In genomic region chr9:89340332-89340731, GRCh38 we compare ENCODE assay signal across 19 cellular contexts. TPM values are rescaled to one million over a fixed set of nuclear protein-coding genes. Genes with fewer than 3 reads are reported as not detected.
DNase-seq lines count a peak whose midpoint lies in the region; ATAC-seq and TF ChIP-seq lines count a peak whose summit lies in the region.
"Had no signal": no experiment of that assay in that cellular context is flagged by ENCODE, and none has a peak within 500 bp of the region (broad histone marks: within the 10 kb centered on the region; RNA-seq: fewer than 3 reads in every experiment).

No MANE protein-coding gene starts in this region.

- peaks cover 33% of the 10 kb centered on the region for H3K4me1 Mint-ChIP-seq in activated CD8-positive, alpha-beta memory T cell treated with anti-CD3 and anti-CD28 coated beads, Interleukin-2, amount 10 ng/mL, durations not matched to agents 7 days and 5 days
- H3K4me1 Mint-ChIP-seq in stimulated activated effector memory CD8-positive, alpha-beta T cell treated with anti-CD3 and anti-CD28 coated beads, Interleukin-12 subunit alpha, Interleukin-12 subunit beta, amount 100 ng/mL, for 72 hours = peaks cover 34% of the 10 kb centered on the region

- no peaks in the 10 kb centered on the region for H3K9me3 ChIP-seq in testis
- no peaks in the 10 kb centered on the region for H3K9me3 ChIP-seq in upper lobe of right lung
- H3K9me3 ChIP-seq: body of pancreas, Caco-2, mucosa of descending colon, ovary, upper lobe of left lung had no signal

- no peak overlapping the region for H3K27ac ChIP-seq in testis
- no peak overlapping the region for H3K27ac ChIP-seq in upper lobe of right lung
- H3K27ac ChIP-seq: body of pancreas, ovary, upper lobe of left lung had no signal

- peak overlapping the region; percentile 60 for H3K27ac Mint-ChIP-seq in activated CD8-positive, alpha-beta memory T cell treated with anti-CD3 and anti-CD28 coated beads, Interleukin-2, amount 10 ng/mL, durations not matched to agents 7 days and 5 days
- peak overlapping the region; percentile 18 for H3K27ac Mint-ChIP-seq in stimulated activated effector memory CD8-positive, alpha-beta T cell treated with anti-CD3 and anti-CD28 coated beads, Interleukin-12 subunit alpha, Interleukin-12 subunit beta, amount 100 ng/mL, for 72 hours

- TF ChIP-seq POLR2A in testis (IDR thresholded peaks at IDR 0.05) = no peak

- intact Hi-C loops in testis (cut with DNase I; ENCODE audit: low total_unique reads) = no loop called here
- intact Hi-C loops in upper lobe of right lung (cut with DNase I) = no loop called here

- 95% methylated on average over 3 of the region's 3 CpGs for WGBS in testis, 2 donors

- ATAC-seq in activated CD8-positive, alpha-beta memory T cell treated with anti-CD3 and anti-CD28 coated beads, Interleukin-2, amount 10 ng/mL, durations not matched to agents 7 days and 5 days = no peak
- ATAC-seq in GM21390 (IDR thresholded peaks at IDR 0.05; ENCODE audit: unreplicated experiment) (peak; percentile 54), HG03354 (IDR thresholded peaks at IDR 0.05; ENCODE audit: poor library complexity, severe bottlenecking, unreplicated experiment) (peak; percentile 66), upper lobe of right lung (no peak)
- ATAC-seq in stimulated activated effector memory CD8-positive, alpha-beta T cell treated with anti-CD3 and anti-CD28 coated beads, Interleukin-12 subunit alpha, Interleukin-12 subunit beta, amount 100 ng/mL, for 72 hours = peak; percentile 92
- ATAC-seq: body of pancreas; effector memory CD8-positive, alpha-beta T cell; HCT116; mucosa of descending colon had no signal

- no peak for DNase-seq in activated CD8-positive, alpha-beta memory T cell treated with anti-CD3 and anti-CD28 coated beads, Interleukin-2, amount 10 ng/mL, durations not matched to agents 7 days and 5 days
- no peak for DNase-seq in activated CD8-positive, alpha-beta memory T cell treated with anti-CD3 and anti-CD28 coated beads, Interleukin-2, amount 50 U/mL, for 48 hours
- DNase-seq in stimulated activated effector memory CD8-positive, alpha-beta T cell treated with anti-CD3 and anti-CD28 coated beads, Interleukin-12 subunit alpha, Interleukin-12 subunit beta, amount 100 ng/mL, for 72 hours (ENCODE audit: low spot score in 2 of 2) = no peak
- DNase-seq in amniotic stem cell (lab: John Stamatoyannopoulos, UW) (no peak), testis (no peak), upper lobe of right lung (no peak)
- DNase-seq: body of pancreas; Caco-2; effector memory CD8-positive, alpha-beta T cell; GF-D8; Karpas-422; mucosa of descending colon; NCI-H146; NCI-H526 treated with DMSO at 0.1 percent for 48 hours; ovary; upper lobe of left lung had no signal

- H3K27me3 ChIP-seq in testis (no peaks in the 10 kb centered on the region), upper lobe of right lung (no peaks in the 10 kb centered on the region)
- H3K27me3 ChIP-seq: body of pancreas, ovary, upper lobe of left lung had no signal

- no peak for TF ChIP-seq CTCF in testis (IDR thresholded peaks at IDR 0.05)
- no peak for TF ChIP-seq CTCF in upper lobe of right lung (IDR thresholded peaks at IDR 0.05)

- peaks cover 66% of the 10 kb centered on the region for H3K36me3 Mint-ChIP-seq in activated CD8-positive, alpha-beta memory T cell treated with anti-CD3 and anti-CD28 coated beads, Interleukin-2, amount 10 ng/mL, durations not matched to agents 7 days and 5 days
- peaks cover 100% of the 10 kb centered on the region for H3K36me3 Mint-ChIP-seq in stimulated activated effector memory CD8-positive, alpha-beta T cell treated with anti-CD3 and anti-CD28 coated beads, Interleukin-12 subunit alpha, Interleukin-12 subunit beta, amount 100 ng/mL, for 72 hours

- H3K4me3 ChIP-seq in testis (no peak overlapping the region), upper lobe of right lung (no peak overlapping the region)
- H3K4me3 ChIP-seq: body of pancreas, mucosa of descending colon, ovary, upper lobe of left lung had no signal

- H3K4me3 Mint-ChIP-seq in activated CD8-positive, alpha-beta memory T cell treated with anti-CD3 and anti-CD28 coated beads, Interleukin-2, amount 10 ng/mL, durations not matched to agents 7 days and 5 days = no peak overlapping the region
- no peak overlapping the region for H3K4me3 Mint-ChIP-seq in stimulated activated effector memory CD8-positive, alpha-beta T cell treated with anti-CD3 and anti-CD28 coated beads, Interleukin-12 subunit alpha, Interleukin-12 subunit beta, amount 100 ng/mL, for 72 hours
- H3K4me3 Mint-ChIP-seq: effector memory CD8-positive, alpha-beta T cell had no signal

- CTCF ChIA-PET in activated CD8-positive, alpha-beta memory T cell treated with anti-CD3 and anti-CD28 coated beads, Interleukin-2, amount 10 ng/mL, durations not matched to agents 7 days and 5 days (lab: Charles Lee) = no interaction called here

- H3K4me1 ChIP-seq in testis = no peaks in the 10 kb centered on the region
- H3K4me1 ChIP-seq in upper lobe of right lung = no peaks in the 10 kb centered on the region
- H3K4me1 ChIP-seq: body of pancreas, Caco-2, upper lobe of left lung had no signal

- no peaks in the 10 kb centered on the region for H3K27me3 Mint-ChIP-seq in activated CD8-positive, alpha-beta memory T cell treated with anti-CD3 and anti-CD28 coated beads, Interleukin-2, amount 10 ng/mL, durations not matched to agents 7 days and 5 days
- H3K27me3 Mint-ChIP-seq: effector memory CD8-positive, alpha-beta T cell had no signal

- H3K36me3 ChIP-seq in testis (ENCODE audit: low read depth, missing control alignments) (no peaks in the 10 kb centered on the region), upper lobe of right lung (peaks cover 95% of the 10 kb centered on the region)
- H3K36me3 ChIP-seq: ovary had no signal

- no peaks in the 10 kb centered on the region for H3K9me3 Mint-ChIP-seq in activated CD8-positive, alpha-beta memory T cell treated with anti-CD3 and anti-CD28 coated beads, Interleukin-2, amount 10 ng/mL, durations not matched to agents 7 days and 5 days (ENCODE audit: low read depth)
- H3K9me3 Mint-ChIP-seq in stimulated activated effector memory CD8-positive, alpha-beta T cell treated with anti-CD3 and anti-CD28 coated beads, Interleukin-12 subunit alpha, Interleukin-12 subunit beta, amount 100 ng/mL, for 72 hours = no peaks in the 10 kb centered on the region
- H3K9me3 Mint-ChIP-seq: effector memory CD8-positive, alpha-beta T cell had no signal

RNA-seq across cellular contexts. Expression of gene SECISBP2, which starts 22.0 kb away (rescaled TPM):
- 10 to 100 TPM; 36.1 to 40.2 TPM for total RNA-seq in activated CD8-positive, alpha-beta memory T cell treated with anti-CD3 and anti-CD28 coated beads, Interleukin-2, amount 10 ng/mL, durations not matched to agents 7 days and 5 days
- 100 to 1,000 TPM; 127 to 176 TPM for total RNA-seq in testis
- polyA plus RNA-seq in testis (ENCODE audit: insufficient read depth, low read depth, low replicate concordance) = 145 TPM
- total RNA-seq in upper lobe of right lung = 58.0 TPM

RNA-seq across cellular contexts. Expression of gene CKS2, which starts 29.3 kb away (rescaled TPM):
- total RNA-seq in activated CD8-positive, alpha-beta memory T cell treated with anti-CD3 and anti-CD28 coated beads, Interleukin-2, amount 10 ng/mL, durations not matched to agents 7 days and 5 days = 100 to 1,000 TPM; 200 to 225 TPM
- total RNA-seq in testis (100 to 1,000 TPM; 200 to 222 TPM), upper lobe of right lung (15.0 TPM)
- polyA plus RNA-seq in testis (ENCODE audit: insufficient read depth, low read depth, low replicate concordance) = 415 TPM

Comparison
In these comparisons a context has a peak if more than half of its experiments do, and no peak if none do; other contexts are left out.
1. ATAC-seq: peak in GM21390 (single experiment), HG03354 (single experiment) and stimulated activated effector memory CD8-positive, alpha-beta T cell treated with anti-CD3 and anti-CD28 coated beads, Interleukin-12 subunit alpha, Interleukin-12 subunit beta, amount 100 ng/mL, for 72 hours (single experiment); none in activated CD8-positive, alpha-beta memory T cell treated with anti-CD3 and anti-CD28 coated beads, Interleukin-2, amount 10 ng/mL, durations not matched to agents 7 days and 5 days (single experiment) and upper lobe of right lung (single experiment).
2. RNA of gene CKS2, which starts 29.3 kb away (total RNA-seq): 200 to 225 TPM in activated CD8-positive, alpha-beta memory T cell treated with anti-CD3 and anti-CD28 coated beads, Interleukin-2, amount 10 ng/mL, durations not matched to agents 7 days and 5 days and 200 to 222 TPM in testis; 15.0 TPM in upper lobe of right lung (single experiment); every median in the first group is over 10 times any median in the second.